In genomic region chr22:30947163-30947820, GRCh38 we compare ENCODE assay signal across 9 cellular contexts. TPM values are rescaled to one million over a fixed set of nuclear protein-coding genes. Genes with fewer than 3 reads are reported as not detected.
A peak's percentile ranks its signal among the peaks of the same experiment; 100 is the strongest.
DNase-seq lines count a peak whose midpoint lies in the region; ATAC-seq and TF ChIP-seq lines count a peak whose summit lies in the region.
"Had no signal": no experiment of that assay in that cellular context is flagged by ENCODE, and none has a peak within 500 bp of the region (broad histone marks: within the 10 kb centered on the region; RNA-seq: fewer than 3 reads in every experiment).

No MANE protein-coding gene starts in this region.

- peak; percentile 85 for DNase-seq in Ammon's horn (ENCODE audit: low spot score)
- peak; percentile 83 for DNase-seq in NCI-H345 (lab: John Stamatoyannopoulos, UW)
- peak; percentile 17 for DNase-seq in nephron progenitor cell
- no peak for DNase-seq in GM10266 (ENCODE audit: extremely low spot score)

- H3K27me3 Mint-ChIP-seq in nephron progenitor cell (ENCODE audit: low read depth, poor library complexity) = no peaks in the 10 kb centered on the region
- H3K27me3 Mint-ChIP-seq: dendritic cell treated with granulocyte-macrophage colony-stimulating factor and Interleukin-4, amounts not matched to agents 40 ng/mL and 50 ng/mL, for 4 days had no signal

- no peak overlapping the region for H3K27ac Mint-ChIP-seq in nephron progenitor cell
- H3K27ac Mint-ChIP-seq: dendritic cell treated with granulocyte-macrophage colony-stimulating factor and Interleukin-4, amounts not matched to agents 40 ng/mL and 50 ng/mL, for 4 days had no signal

- H3K4me3 Mint-ChIP-seq in nephron progenitor cell = no peak overlapping the region
- H3K4me3 Mint-ChIP-seq: dendritic cell treated with granulocyte-macrophage colony-stimulating factor and Interleukin-4, amounts not matched to agents 40 ng/mL and 50 ng/mL, for 4 days had no signal

- no peaks in the 10 kb centered on the region for H3K9me3 Mint-ChIP-seq in nephron progenitor cell
- H3K9me3 Mint-ChIP-seq: dendritic cell treated with granulocyte-macrophage colony-stimulating factor and Interleukin-4, amounts not matched to agents 40 ng/mL and 50 ng/mL, for 4 days had no signal

- H3K4me1 Mint-ChIP-seq in nephron progenitor cell = peaks cover 8% of the 10 kb centered on the region

- H3K36me3 Mint-ChIP-seq in nephron progenitor cell (ENCODE audit: low read depth) = peaks cover 51% of the 10 kb centered on the region

- peak; percentile 87 for ATAC-seq in esophagus mucosa
- no peak for ATAC-seq in GM18858 (IDR thresholded peaks at IDR 0.05; ENCODE audit: unreplicated experiment)
- ATAC-seq in HG03159 (IDR thresholded peaks at IDR 0.05; ENCODE audit: unreplicated experiment) = no peak
- ATAC-seq in HG03442 (IDR thresholded peaks at IDR 0.05; ENCODE audit: unreplicated experiment) = no peak

- TF ChIP-seq CTCF in nephron progenitor cell (IDR thresholded peaks at IDR 0.05) (no peak), GM10266 (IDR thresholded peaks at IDR 0.05; ENCODE audit: control insufficient read depth, insufficient read depth, low read depth, missing control alignments) (no peak)

RNA-seq across cellular contexts. Expression of gene MORC2, which starts 21.3 kb away (rescaled TPM):
- total RNA-seq in esophagus mucosa = 13.4 TPM

RNA-seq across cellular contexts. Expression of gene TUG1, which starts 21.8 kb away (rescaled TPM):
- 41.0 TPM for total RNA-seq in esophagus mucosa
